1 cellular context compared by ENCODE assay signal in the genomic region with DNA sequence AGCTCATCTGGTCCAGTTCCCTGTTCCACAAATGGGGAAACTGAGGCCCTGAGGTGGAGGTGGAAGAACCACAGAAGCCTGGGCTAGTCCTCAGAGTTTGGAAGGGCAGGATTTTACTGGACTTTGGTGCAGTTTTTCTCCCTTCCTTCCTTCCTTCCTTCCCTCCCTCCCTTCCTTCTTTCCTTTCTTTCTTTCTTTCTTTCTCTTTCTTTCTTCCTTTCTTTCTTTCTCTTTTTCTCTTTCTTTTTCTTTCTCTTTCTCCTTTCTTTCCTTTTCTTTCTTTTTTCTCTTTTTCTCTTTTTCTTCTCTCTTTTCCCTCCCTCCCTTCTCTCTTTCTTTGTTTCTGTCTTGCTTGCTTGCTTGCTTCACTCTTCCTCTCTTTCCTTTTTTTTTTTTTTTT.
TF ChIP-seq lines count a peak whose summit lies in the region.

No MANE protein-coding gene starts in this region.

TF ChIP-seq in IMR-90, 13 proteins besides CTCF, POLR2A, EP300 and RAD21:
- TF ChIP-seq MAZ (IDR thresholded peaks at IDR 0.05; ENCODE audit: borderline replicate concordance, low read depth, low read length) (no peak), SMC3 (IDR thresholded peaks at IDR 0.05; ENCODE audit: low read depth, low read length) (no peak)
